18 cellular contexts compared by ENCODE assay signal in genomic region chr5:81183811-81184748, GRCh38. TPM values are rescaled to one million over a fixed set of nuclear protein-coding genes. Genes with fewer than 3 reads are reported as not detected.
A peak's percentile ranks its signal among the peaks of the same experiment; 100 is the strongest.
DNase-seq lines count a peak whose midpoint lies in the region; ATAC-seq and TF ChIP-seq lines count a peak whose summit lies in the region.
"Had no signal": no experiment of that assay in that cellular context is flagged by ENCODE, and none has a peak within 500 bp of the region (broad histone marks: within the 10 kb centered on the region; RNA-seq: fewer than 3 reads in every experiment).

No MANE protein-coding gene starts in this region.

- no peak for TF ChIP-seq EP300 in ovary (IDR thresholded peaks at IDR 0.05)

- H3K36me3 ChIP-seq in smooth muscle cell (ENCODE audit: low read depth) (no peaks in the 10 kb centered on the region), ovary (no peaks in the 10 kb centered on the region)
- H3K36me3 ChIP-seq: MG63 had no signal

- peaks cover 2% of the 10 kb centered on the region for H3K36me3 Mint-ChIP-seq in activated naive CD8-positive, alpha-beta T cell treated with anti-CD3 and anti-CD28 coated beads for 36 hours
- no peaks in the 10 kb centered on the region for H3K36me3 Mint-ChIP-seq in activated naive CD8-positive, alpha-beta T cell treated with anti-CD3 and anti-CD28 coated beads, Interleukin-2, amount 50 U/mL, for 24 hours (ENCODE audit: low read depth)
- H3K36me3 Mint-ChIP-seq: memory B cell had no signal

- H3K4me1 Mint-ChIP-seq in activated naive CD8-positive, alpha-beta T cell treated with anti-CD3 and anti-CD28 coated beads for 36 hours: peaks cover 14% of the 10 kb centered on the region
- H3K4me1 Mint-ChIP-seq in activated naive CD8-positive, alpha-beta T cell treated with anti-CD3 and anti-CD28 coated beads, Interleukin-2, amount 50 U/mL, for 24 hours: peaks cover 9% of the 10 kb centered on the region

- H3K9me3 ChIP-seq in smooth muscle cell (replicated peaks; ENCODE audit: low read depth): no peaks in the 10 kb centered on the region
- no peaks in the 10 kb centered on the region for H3K9me3 ChIP-seq in ovary
- H3K9me3 ChIP-seq: MG63 had no signal

- no peaks in the 10 kb centered on the region for H3K79me2 ChIP-seq in smooth muscle cell (ENCODE audit: low read depth)

- H3K9ac ChIP-seq in smooth muscle cell (ENCODE audit: low read depth): peak overlapping the region; percentile 41

- no peak for ATAC-seq in activated naive CD8-positive, alpha-beta T cell treated with anti-CD3 and anti-CD28 coated beads, Interleukin-2, amount 50 U/mL, for 24 hours

- no peak overlapping the region for H3K4me3 Mint-ChIP-seq in activated naive CD8-positive, alpha-beta T cell treated with anti-CD3 and anti-CD28 coated beads for 36 hours
- no peak overlapping the region for H3K4me3 Mint-ChIP-seq in activated naive CD8-positive, alpha-beta T cell treated with anti-CD3 and anti-CD28 coated beads, Interleukin-2, amount 50 U/mL, for 24 hours
- H3K4me3 Mint-ChIP-seq: memory B cell had no signal

- no peak for TF ChIP-seq POLR2A in ovary (IDR thresholded peaks at IDR 0.05)
- TF ChIP-seq POLR2A in lower leg skin (IDR thresholded peaks at IDR 0.05): no peak

- 28% methylated on average over 11 of the region's 11 CpGs for WGBS in smooth muscle cell (ENCODE audit: low lambda C conversion rate)
- WGBS in ovary, 3 donors: 83 to 88% (median 87%) methylated on average over 11 of the region's 11 CpGs
- 76 to 84% methylated on average over 11 of the region's 11 CpGs for WGBS in lower leg skin, 2 donors

- H3K27me3 Mint-ChIP-seq in activated naive CD8-positive, alpha-beta T cell treated with anti-CD3 and anti-CD28 coated beads for 36 hours: no peaks in the 10 kb centered on the region
- no peaks in the 10 kb centered on the region for H3K27me3 Mint-ChIP-seq in activated naive CD8-positive, alpha-beta T cell treated with anti-CD3 and anti-CD28 coated beads, Interleukin-2, amount 50 U/mL, for 24 hours
- H3K27me3 Mint-ChIP-seq: memory B cell had no signal

- TF ChIP-seq CTCF in smooth muscle cell (IDR thresholded peaks at IDR 0.05; ENCODE audit: borderline replicate concordance, insufficient read depth, poor library complexity, severe bottlenecking) (no peak), ovary (IDR thresholded peaks at IDR 0.05) (no peak), lower leg skin (IDR thresholded peaks at IDR 0.05) (no peak)

- peak overlapping the region; percentile 27 for H3K4me2 ChIP-seq in smooth muscle cell

- H3K4me1 ChIP-seq in smooth muscle cell (ENCODE audit: low read depth) (peaks cover 8% of the 10 kb centered on the region), ovary (ENCODE audit: insufficient read depth) (no peaks in the 10 kb centered on the region)

- peaks cover 14% of the 10 kb centered on the region for H3F3A ChIP-seq in smooth muscle cell (ENCODE audit: low read depth)

- H4K20me1 ChIP-seq in smooth muscle cell (ENCODE audit: low read depth): no peaks in the 10 kb centered on the region

- DNase-seq in activated naive CD8-positive, alpha-beta T cell treated with anti-CD3 and anti-CD28 coated beads for 36 hours: no peak
- DNase-seq in activated naive CD8-positive, alpha-beta T cell treated with anti-CD3 and anti-CD28 coated beads, Interleukin-2, amount 50 U/mL, for 24 hours: no peak
- DNase-seq in NCI-H345 (lab: John Stamatoyannopoulos, UW): peak; percentile 38
- peak; percentile 35 for DNase-seq in fibroblast of peridontal ligament (ENCODE audit: extremely low read depth)
- no peak for DNase-seq in smooth muscle cell (lab: John Stamatoyannopoulos, UW; ENCODE audit: unreplicated experiment)
- DNase-seq in ovary: no peak
- DNase-seq in NCI-H1092 (lab: John Stamatoyannopoulos, UW): no peak
- DNase-seq in lower leg skin (ENCODE audit: low spot score in 2 of 2): no peak
- DNase-seq: ACHN; activated CD4-positive, alpha-beta T cell treated with anti-CD3 and anti-CD28 coated beads, Interleukin-2, amount 50 U/mL, for 1 hour; MG63; NCI-H446 treated with DMSO at 0.1 percent for 48 hours; RPMI8226; T-helper 9 cell had no signal

- intact Hi-C loops in ovary (cut with DNase I): no loop called here
- intact Hi-C loops in lower leg skin (cut with DNase I; ENCODE audit: low total_unique reads): no loop called here

- H3K27ac ChIP-seq in smooth muscle cell (ENCODE audit: low read depth) (peak overlapping the region; percentile 90), ovary (no peak overlapping the region)
- H3K27ac ChIP-seq: skin epidermis had no signal

- no peak overlapping the region for H3K4me3 ChIP-seq in smooth muscle cell
- no peak overlapping the region for H3K4me3 ChIP-seq in ovary
- H3K4me3 ChIP-seq in lower leg skin (ENCODE audit: low read depth, poor library complexity, severe bottlenecking): no peak overlapping the region
- H3K4me3 ChIP-seq: MG63, skin epidermis had no signal

- H3K27me3 ChIP-seq in smooth muscle cell (ENCODE audit: low read depth) (no peaks in the 10 kb centered on the region), ovary (no peaks in the 10 kb centered on the region)
- H3K27me3 ChIP-seq: MG63 had no signal

- H3K9me3 Mint-ChIP-seq in activated naive CD8-positive, alpha-beta T cell treated with anti-CD3 and anti-CD28 coated beads for 36 hours: no peaks in the 10 kb centered on the region
- no peaks in the 10 kb centered on the region for H3K9me3 Mint-ChIP-seq in activated naive CD8-positive, alpha-beta T cell treated with anti-CD3 and anti-CD28 coated beads, Interleukin-2, amount 50 U/mL, for 24 hours
- H3K9me3 Mint-ChIP-seq: activated T-helper 2 cell treated with anti-CD3 and anti-CD28 coated beads, Interferon-gamma antibody, Interleukin-2, Interleukin-4, amounts not matched to agents 10 μg/mL and 5 μg/mL and 100 μg/mL, durations not matched to agents 14 hours and 24 hours and 36 hours; memory B cell had no signal

- H2AFZ ChIP-seq in smooth muscle cell (ENCODE audit: low read depth): no peak overlapping the region

- H3K27ac Mint-ChIP-seq in activated naive CD8-positive, alpha-beta T cell treated with anti-CD3 and anti-CD28 coated beads for 36 hours: peak overlapping the region; percentile 59
- H3K27ac Mint-ChIP-seq in activated naive CD8-positive, alpha-beta T cell treated with anti-CD3 and anti-CD28 coated beads, Interleukin-2, amount 50 U/mL, for 24 hours: no peak overlapping the region
- H3K27ac Mint-ChIP-seq: activated T-helper 2 cell treated with anti-CD3 and anti-CD28 coated beads, Interferon-gamma antibody, Interleukin-2, Interleukin-4, amounts not matched to agents 10 μg/mL and 5 μg/mL and 100 μg/mL, durations not matched to agents 14 hours and 24 hours and 36 hours; memory B cell had no signal

RNA-seq across cellular contexts. Expression of gene CKMT2, which starts 49.0 kb away (rescaled TPM):
- not detected for total RNA-seq in activated naive CD8-positive, alpha-beta T cell treated with anti-CD3 and anti-CD28 coated beads for 36 hours
- 0.49 and 1.5 TPM in 2 replicates for total RNA-seq in smooth muscle cell
- polyA plus RNA-seq in smooth muscle cell: 2.0 TPM in 1 of 2 replicates, not detected in the other
- total RNA-seq in ovary: 10 to 100 TPM in 6 of 7 donors, 1 to 10 TPM in 1; 6.2 to 28.3 (median 13.0) TPM
- polyA plus RNA-seq in ovary: 10 to 100 TPM; 11.1 to 11.4 TPM
- total RNA-seq in lower leg skin: 10 to 100 TPM in 1 of 4 donors, 1 to 10 TPM in 3; 4.0 to 19.7 (median 7.8) TPM
- total RNA-seq: activated T-helper 2 cell treated with anti-CD3 and anti-CD28 coated beads, Interferon-gamma antibody, Interleukin-2, Interleukin-4, amounts not matched to agents 10 μg/mL and 5 μg/mL and 100 μg/mL, durations not matched to agents 14 hours and 24 hours and 36 hours; HT1080 had no signal

Comparison
In these comparisons a context has a peak if more than half of its experiments do, and no peak if none do; other contexts are left out.
1. DNase-seq: peak in NCI-H345 (single experiment) and fibroblast of peridontal ligament (single experiment); none in activated naive CD8-positive, alpha-beta T cell treated with anti-CD3 and anti-CD28 coated beads for 36 hours (single experiment), activated naive CD8-positive, alpha-beta T cell treated with anti-CD3 and anti-CD28 coated beads, Interleukin-2, amount 50 U/mL, for 24 hours (single experiment), smooth muscle cell (single experiment), ovary (0 of 5), NCI-H1092 (single experiment) and lower leg skin (0 of 2).